ENCODE assay signal across 29 cellular contexts in genomic region chr11:91124363-91124762, GRCh38.
"Had no signal": no experiment of that assay in that cellular context is flagged by ENCODE, and none has a peak within 500 bp of the region (broad histone marks: within the 10 kb centered on the region; RNA-seq: fewer than 3 reads in every experiment).

No MANE protein-coding gene starts in this region.

- H3K36me3 ChIP-seq: neural progenitor cell, ovary, right lobe of liver, sigmoid colon, spleen, suprapubic skin, tibial artery, transverse colon, upper lobe of right lung had no signal

- H3K9me3 ChIP-seq: ovary, psoas muscle, right lobe of liver, suprapubic skin, testis, tibial artery, transverse colon, upper lobe of right lung, uterus had no signal

- H3K27me3 ChIP-seq: neural progenitor cell, right lobe of liver, sigmoid colon, spleen, suprapubic skin, testis, tibial artery, transverse colon, upper lobe of right lung, uterus had no signal

- H3K4me3 ChIP-seq: neural progenitor cell, ovary, psoas muscle, right lobe of liver, sigmoid colon, skin epidermis, smooth muscle cell, spleen, suprapubic skin, testis, tibial artery, transverse colon, upper lobe of right lung, uterus had no signal

- H3K79me2 ChIP-seq: parathyroid adenoma had no signal

- H2AFZ ChIP-seq: neural progenitor cell, parathyroid adenoma had no signal

- H3K9ac ChIP-seq: neural progenitor cell, parathyroid adenoma had no signal

- H3K4me2 ChIP-seq: neural progenitor cell, smooth muscle cell had no signal

- H3K4me1 ChIP-seq: neural progenitor cell, parathyroid adenoma, psoas muscle, right lobe of liver, sigmoid colon, spleen, suprapubic skin, testis, tibial artery, transverse colon, upper lobe of right lung, uterus had no signal

- H3K27ac ChIP-seq: neural progenitor cell, ovary, parathyroid adenoma, psoas muscle, right lobe of liver, sigmoid colon, skin epidermis, spleen, suprapubic skin, testis, tibial artery, transverse colon, upper lobe of right lung, uterus had no signal

- ATAC-seq: natural killer cell; psoas muscle; right cardiac atrium; right lobe of liver; stimulated activated memory B cell treated with anti-CD40 and anti-IgM and Interleukin-4, amounts not matched to agents 10 μg/mL and 1 μg/mL and 100 μg/mL, for 72 hours; stimulated activated naive CD8-positive, alpha-beta T cell treated with anti-CD3 and anti-CD28 coated beads, Interleukin-15, amount 100 ng/mL, for 72 hours; stimulated activated naive CD8-positive, alpha-beta T cell treated with anti-CD3 and anti-CD28 coated beads, Interleukin-15, Interleukin-2, amounts not matched to agents 100 U/mL and 50 U/mL, for 24 hours; upper lobe of right lung had no signal

- DNase-seq: natural killer cell; occipital lobe; ovary; posterior cingulate gyrus; psoas muscle; right cardiac atrium; right lobe of liver; sigmoid colon; spleen; stimulated activated CD4-positive, alpha-beta T cell treated with anti-CD3 and anti-CD28 coated beads, Interleukin-12 subunit alpha, Interleukin-12 subunit beta, amount 100 ng/mL, for 4 hours; stimulated activated CD4-positive, alpha-beta T cell treated with anti-CD3 and anti-CD28 coated beads, Interleukin-1b, Interleukin-23, amount 100 ng/mL, for 48 hours; stimulated activated CD4-positive, alpha-beta T cell treated with anti-CD3 and anti-CD28 coated beads, Interleukin-4, amount 100 ng/mL, for 1 hour; stimulated activated CD4-positive, alpha-beta T cell treated with anti-CD3 and anti-CD28 coated beads, Interleukin-4, amount 100 ng/mL, for 4 hours; stimulated activated CD8-positive, alpha-beta memory T cell treated with anti-CD3 and anti-CD28 coated beads, Interleukin-4, amount 100 ng/mL, for 48 hours; stimulated activated naive CD4-positive, alpha-beta T cell; stimulated activated naive CD8-positive, alpha-beta T cell treated with anti-CD3 and anti-CD28 coated beads, Interleukin-15, amount 100 ng/mL, for 72 hours; stimulated activated naive CD8-positive, alpha-beta T cell treated with anti-CD3 and anti-CD28 coated beads, Interleukin-15, Interleukin-2, amounts not matched to agents 100 U/mL and 50 U/mL, for 24 hours; substantia nigra; testis; tibial artery; transverse colon; upper lobe of right lung; uterus had no signal
